Comparison of ENCODE assay signal across 9 cellular contexts in genomic region chr2:144515425-144515693, GRCh38. TPM values are rescaled to one million over a fixed set of nuclear protein-coding genes. Genes with fewer than 3 reads are reported as not detected.
DNase-seq lines count a peak whose midpoint lies in the region; ATAC-seq and TF ChIP-seq lines count a peak whose summit lies in the region.
"Had no signal": no experiment of that assay in that cellular context is flagged by ENCODE, and none has a peak within 500 bp of the region (broad histone marks: within the 10 kb centered on the region; RNA-seq: fewer than 3 reads in every experiment).

No MANE protein-coding gene starts in this region.

- H3K4me3 Mint-ChIP-seq in activated T-helper 2 cell treated with anti-CD3 and anti-CD28 coated beads, Interferon-gamma antibody, Interleukin-2, Interleukin-4, amounts not matched to agents 10 μg/mL and 5 μg/mL and 100 μg/mL, durations not matched to agents 14 hours and 24 hours and 36 hours (ENCODE audit: low read depth) = peak overlapping the region; percentile 79
- H3K4me3 Mint-ChIP-seq: central memory CD8-positive, alpha-beta T cell had no signal

- TF ChIP-seq CTCF in HFF-Myc (IDR thresholded peaks at IDR 0.05; ENCODE audit: low read depth, low read length, missing control alignments) (no peak), smooth muscle cell (IDR thresholded peaks at IDR 0.05; ENCODE audit: borderline replicate concordance, insufficient read depth, poor library complexity, severe bottlenecking) (no peak)

- H3K27ac ChIP-seq in iPS-20b (ENCODE audit: low read length) (no peak overlapping the region), smooth muscle cell (ENCODE audit: low read depth) (peak overlapping the region; percentile 98)

- peaks cover 31% of the 10 kb centered on the region for H3K4me1 Mint-ChIP-seq in activated T-helper 2 cell treated with anti-CD3 and anti-CD28 coated beads, Interferon-gamma antibody, Interleukin-2, Interleukin-4, amounts not matched to agents 10 μg/mL and 5 μg/mL and 100 μg/mL, durations not matched to agents 14 hours and 24 hours and 36 hours (ENCODE audit: low read depth)

- peak overlapping the region; percentile 91 for H3K4me2 ChIP-seq in smooth muscle cell

- peaks cover 49% of the 10 kb centered on the region for H3K36me3 Mint-ChIP-seq in activated T-helper 2 cell treated with anti-CD3 and anti-CD28 coated beads, Interferon-gamma antibody, Interleukin-2, Interleukin-4, amounts not matched to agents 10 μg/mL and 5 μg/mL and 100 μg/mL, durations not matched to agents 14 hours and 24 hours and 36 hours (ENCODE audit: low read depth)

- H3K4me3 ChIP-seq in HFF-Myc (replicated peaks; ENCODE audit: low read depth, low read length) (peak overlapping the region; percentile 65), iPS-20b (ENCODE audit: low read length) (peak overlapping the region; percentile 73), smooth muscle cell (peak overlapping the region; percentile 82)

- H3K36me3 ChIP-seq in iPS-20b (ENCODE audit: insufficient read depth, low read depth, low read length) (no peaks in the 10 kb centered on the region), smooth muscle cell (ENCODE audit: low read depth) (no peaks in the 10 kb centered on the region)

- H3K79me2 ChIP-seq in smooth muscle cell (ENCODE audit: low read depth) = peaks cover 96% of the 10 kb centered on the region

- H3K9ac ChIP-seq in iPS-20b (ENCODE audit: low read depth, low read length) (peak overlapping the region; percentile 66; the same call in 1 of the 2 replicates), smooth muscle cell (ENCODE audit: low read depth) (peak overlapping the region; percentile 98)

- peaks cover 16% of the 10 kb centered on the region for H3K27me3 Mint-ChIP-seq in activated T-helper 2 cell treated with anti-CD3 and anti-CD28 coated beads, Interferon-gamma antibody, Interleukin-2, Interleukin-4, amounts not matched to agents 10 μg/mL and 5 μg/mL and 100 μg/mL, durations not matched to agents 14 hours and 24 hours and 36 hours (ENCODE audit: low read depth)

- H3K27ac Mint-ChIP-seq in activated T-helper 2 cell treated with anti-CD3 and anti-CD28 coated beads, Interferon-gamma antibody, Interleukin-2, Interleukin-4, amounts not matched to agents 10 μg/mL and 5 μg/mL and 100 μg/mL, durations not matched to agents 14 hours and 24 hours and 36 hours = peak overlapping the region; percentile 66

- H4K20me1 ChIP-seq in smooth muscle cell (ENCODE audit: low read depth) = peaks cover 49% of the 10 kb centered on the region

- H3K4me1 ChIP-seq in iPS-20b (ENCODE audit: insufficient read depth, low read length) (peaks cover 63% of the 10 kb centered on the region), smooth muscle cell (ENCODE audit: low read depth) (peaks cover 47% of the 10 kb centered on the region)

- 4% methylated on average over 3 of the region's 3 CpGs for WGBS in smooth muscle cell (ENCODE audit: low lambda C conversion rate)

- peaks cover 21% of the 10 kb centered on the region for H3F3A ChIP-seq in smooth muscle cell (ENCODE audit: low read depth)

- ATAC-seq in GM21528 (IDR thresholded peaks at IDR 0.05; ENCODE audit: low FRiP score, unreplicated experiment) (no peak), HG02678 (IDR thresholded peaks at IDR 0.05; ENCODE audit: unreplicated experiment) (no peak)

- H2AFZ ChIP-seq in smooth muscle cell (ENCODE audit: low read depth) = no peak overlapping the region

- intact Hi-C loops in activated T-helper 2 cell treated with anti-CD3 and anti-CD28 coated beads, Interferon-gamma antibody, Interleukin-2, Interleukin-4, amounts not matched to agents 10 μg/mL and 5 μg/mL and 100 μg/mL, durations not matched to agents 14 hours and 24 hours and 36 hours (cut with micrococcal nuclease) = loop anchor here (1.0 to 10.0 kb wide), 7 partner anchors 10 to 811 kb away; no protein-coding TSS in a partner anchor

- no peaks in the 10 kb centered on the region for H3K9me3 Mint-ChIP-seq in activated T-helper 2 cell treated with anti-CD3 and anti-CD28 coated beads, Interferon-gamma antibody, Interleukin-2, Interleukin-4, amounts not matched to agents 10 μg/mL and 5 μg/mL and 100 μg/mL, durations not matched to agents 14 hours and 24 hours and 36 hours

- H3K9me3 ChIP-seq in iPS-20b (ENCODE audit: insufficient read depth, low read depth, low read length) (no peaks in the 10 kb centered on the region), smooth muscle cell (replicated peaks; ENCODE audit: low read depth) (no peaks in the 10 kb centered on the region)

- H3K27me3 ChIP-seq in iPS-20b (ENCODE audit: insufficient read depth, low read length) = peaks cover 92% of the 10 kb centered on the region
- H3K27me3 ChIP-seq in smooth muscle cell (ENCODE audit: low read depth) = no peaks in the 10 kb centered on the region

- no peak for DNase-seq in HFF-Myc (ENCODE audit: extremely low read depth, low read depth)
- no peak for DNase-seq in activated T-helper 2 cell treated with anti-CD3 and anti-CD28 coated beads, Interferon-gamma antibody, Interleukin-2, Interleukin-4, amounts not matched to agents 10 μg/mL and 5 μg/mL and 100 μg/mL, durations not matched to agents 14 hours and 24 hours and 36 hours (ENCODE audit: low spot score)
- DNase-seq in smooth muscle cell (lab: John Stamatoyannopoulos, UW; ENCODE audit: unreplicated experiment) = no peak
- DNase-seq in NCI-H1417 (lab: John Stamatoyannopoulos, UW) = no peak
- no peak for DNase-seq in activated gamma-delta T cell (lab: John Stamatoyannopoulos, UW)

RNA-seq across cellular contexts. Expression of gene ZEB2, which starts 4.6 kb away (rescaled TPM):
- 50.9 and 53.2 TPM in 2 replicates for total RNA-seq in activated T-helper 2 cell treated with anti-CD3 and anti-CD28 coated beads, Interferon-gamma antibody, Interleukin-2, Interleukin-4, amounts not matched to agents 10 μg/mL and 5 μg/mL and 100 μg/mL, durations not matched to agents 14 hours and 24 hours and 36 hours
- 148 and 158 TPM in 2 replicates for total RNA-seq in smooth muscle cell
- 50.8 and 67.5 TPM in 2 replicates for polyA plus RNA-seq in smooth muscle cell
